8 cellular contexts compared by ENCODE assay signal in genomic region chr19:57434386-57435061, GRCh38. TPM values are rescaled to one million over a fixed set of nuclear protein-coding genes. Genes with fewer than 3 reads are reported as not detected.
DNase-seq lines count a peak whose midpoint lies in the region; ATAC-seq and TF ChIP-seq lines count a peak whose summit lies in the region.

No MANE protein-coding gene starts in this region.

- H3K27me3 ChIP-seq in heart right ventricle, result no peaks in the 10 kb centered on the region
- H3K27me3 ChIP-seq in HL-60 (ENCODE audit: insufficient read depth, poor library complexity, severe bottlenecking), result no peaks in the 10 kb centered on the region
- no peaks in the 10 kb centered on the region for H3K27me3 ChIP-seq in breast epithelium

- H3K36me3 ChIP-seq in heart right ventricle (peaks cover 0 to 27% (median 0%) of the 10 kb centered on the region in 9 donors), breast epithelium (no peaks in the 10 kb centered on the region)

- no peaks in the 10 kb centered on the region for H3K27me3 Mint-ChIP-seq in mesothelial cell of epicardium (ENCODE audit: low read depth)

- H3K36me3 Mint-ChIP-seq in mesothelial cell of epicardium, result peaks cover 14% of the 10 kb centered on the region

- no peak for DNase-seq in heart right ventricle
- no peak for DNase-seq in Right ventricle myocardium superior
- no peak for DNase-seq in HL-60 (ENCODE audit: low read depth in 1 of 2, low spot score in 1 of 2)
- no peak for DNase-seq in breast epithelium (ENCODE audit: low spot score in 2 of 2)
- DNase-seq in mesothelial cell of epicardium (ENCODE audit: low spot score in 2 of 2, unreplicated experiment in 2 of 2), result no peak
- DNase-seq in iPS-NIHi7 (ENCODE audit: extremely low spot score), result no peak
- DNase-seq in germinal center (ENCODE audit: low spot score), result no peak
- no peak for DNase-seq in erythroblast (lab: John Stamatoyannopoulos, UW)

- ATAC-seq in heart right ventricle, result peak in 3 of 8 donors; percentile 22 to 26 (median 24)
- ATAC-seq in Right ventricle myocardium superior (ENCODE audit: poor library complexity), result no peak

- TF ChIP-seq POLR2A in breast epithelium (IDR thresholded peaks at IDR 0.05) (no peak), erythroblast (IDR thresholded peaks at IDR 0.05; ENCODE audit: low read length) (no peak)

- WGBS in heart right ventricle, 2 donors, result 29 to 36% methylated on average over 15 of the region's 15 CpGs

- intact Hi-C loops in heart right ventricle (cut with DNase I), result loop anchor here in 1 of 10 donors (5.0 kb wide), 1 partner anchor 68 kb away; no protein-coding TSS in a partner anchor
- intact Hi-C loops in Right ventricle myocardium superior (cut with DNase I), result no loop called here
- intact Hi-C loops in breast epithelium (cut with DNase I; ENCODE audit: low total_unique reads), result no loop called here

- peak overlapping the region; percentile 97 for H3K27ac Mint-ChIP-seq in mesothelial cell of epicardium

- H3K4me3 Mint-ChIP-seq in mesothelial cell of epicardium, result peak overlapping the region; percentile 95

- H3K27ac ChIP-seq in heart right ventricle (peak overlapping the region in 4 of 10 donors; percentile 19 to 79 (median 59)), HL-60 (replicated peaks) (peak overlapping the region; percentile 74), breast epithelium (peak overlapping the region in 1 of 2 donors; percentile 75)

- TF ChIP-seq CTCF in heart right ventricle (IDR thresholded peaks at IDR 0.05) (no peak), HL-60 (IDR thresholded peaks at IDR 0.05; ENCODE audit: insufficient read depth, low read length) (no peak), breast epithelium (IDR thresholded peaks at IDR 0.05) (no peak), mesothelial cell of epicardium (IDR thresholded peaks at IDR 0.05; ENCODE audit: unreplicated experiment) (no peak)

- H3K4me1 Mint-ChIP-seq in mesothelial cell of epicardium, result peaks cover 22% of the 10 kb centered on the region

- peaks cover 8 to 23% (median 16%) of the 10 kb centered on the region in 9 donors for H3K4me1 ChIP-seq in heart right ventricle
- peaks cover 0 to 10% of the 10 kb centered on the region in 2 donors for H3K4me1 ChIP-seq in breast epithelium

- H3K9me3 ChIP-seq in heart right ventricle, result peaks cover 0 to 9% (median 0%) of the 10 kb centered on the region in 11 donors
- H3K9me3 ChIP-seq in breast epithelium, result peaks cover 0 to 8% of the 10 kb centered on the region in 2 donors

- peak overlapping the region; percentile 80 to 96 (median 88) for H3K4me3 ChIP-seq in heart right ventricle
- peak overlapping the region; percentile 89 for H3K4me3 ChIP-seq in HL-60 (replicated peaks; ENCODE audit: insufficient read depth, low read length)
- H3K4me3 ChIP-seq in breast epithelium, result peak overlapping the region; percentile 68 to 85 (median 81)

- H3K9me3 Mint-ChIP-seq in mesothelial cell of epicardium, result peaks cover 3% of the 10 kb centered on the region

RNA-seq across cellular contexts. Expression of gene ZNF749, which starts 0.6 kb away (rescaled TPM):
- total RNA-seq in heart right ventricle (1 to 10 TPM; 1.7 to 7.7 (median 2.4) TPM), Right ventricle myocardium superior (3.4 TPM), breast epithelium (10 to 100 TPM in 1 of 3 donors, 1 to 10 TPM in 2; 3.4 to 11.1 (median 8.5) TPM), mesothelial cell of epicardium (20.1 to 23.7 TPM (median 21.9 TPM) in 3 replicates)
- 10 to 100 TPM in 1 of 2 donors, 1 to 10 TPM in 1; 2.9 to 12.8 TPM for polyA plus RNA-seq in heart right ventricle

RNA-seq across cellular contexts. Expression of gene VN1R1, which starts 22.4 kb away (rescaled TPM):
- 1 to 10 TPM; 1.9 to 6.5 (median 4.5) TPM for total RNA-seq in heart right ventricle
- 1 to 10 TPM in 1 of 2 donors, under 1 TPM in 1; 0.88 to 1.8 TPM for polyA plus RNA-seq in heart right ventricle
- total RNA-seq in Right ventricle myocardium superior, result 3.7 TPM
- 1 to 10 TPM in 2 of 3 donors, under 1 TPM in 1; 0.96 to 2.5 (median 2.0) TPM for total RNA-seq in breast epithelium
- 1.2 to 1.7 TPM (median 1.6 TPM) in 3 replicates for total RNA-seq in mesothelial cell of epicardium

RNA-seq across cellular contexts. Expression of gene ZNF17, which starts 23.6 kb away (rescaled TPM):
- total RNA-seq in heart right ventricle (10 to 100 TPM in 5 of 10 donors, 1 to 10 TPM in 5; 7.7 to 11.6 (median 10.0) TPM), Right ventricle myocardium superior (10.1 TPM), breast epithelium (10 to 100 TPM; 10.5 to 22.0 (median 11.2) TPM), mesothelial cell of epicardium (16.3 to 18.4 TPM (median 17.4 TPM) in 3 replicates)
- 1 to 10 TPM; 3.4 to 4.2 TPM for polyA plus RNA-seq in heart right ventricle

RNA-seq across cellular contexts. Expression of gene ZNF772, which starts 42.8 kb away (rescaled TPM):
- total RNA-seq in heart right ventricle (10 to 100 TPM; 18.6 to 27.4 (median 23.2) TPM), Right ventricle myocardium superior (21.4 TPM), breast epithelium (10 to 100 TPM in 2 of 3 donors, 1 to 10 TPM in 1; 8.5 to 26.9 (median 19.7) TPM), mesothelial cell of epicardium (13.8 to 15.5 TPM (median 14.0 TPM) in 3 replicates)
- 1 to 10 TPM; 2.4 to 2.7 TPM for polyA plus RNA-seq in heart right ventricle

RNA-seq across cellular contexts. Expression of gene ZNF548, which starts 44.9 kb away (rescaled TPM):
- 10 to 100 TPM; 12.7 to 18.8 (median 14.2) TPM for total RNA-seq in heart right ventricle
- 1 to 10 TPM; 5.3 to 7.8 TPM for polyA plus RNA-seq in heart right ventricle
- 13.5 TPM for total RNA-seq in Right ventricle myocardium superior
- total RNA-seq in breast epithelium, result 10 to 100 TPM; 23.6 to 34.5 (median 31.8) TPM
- total RNA-seq in mesothelial cell of epicardium, result 39.1 to 41.1 TPM (median 40.5 TPM) in 3 replicates
